25 cellular contexts compared by ENCODE assay signal in the genomic region with DNA sequence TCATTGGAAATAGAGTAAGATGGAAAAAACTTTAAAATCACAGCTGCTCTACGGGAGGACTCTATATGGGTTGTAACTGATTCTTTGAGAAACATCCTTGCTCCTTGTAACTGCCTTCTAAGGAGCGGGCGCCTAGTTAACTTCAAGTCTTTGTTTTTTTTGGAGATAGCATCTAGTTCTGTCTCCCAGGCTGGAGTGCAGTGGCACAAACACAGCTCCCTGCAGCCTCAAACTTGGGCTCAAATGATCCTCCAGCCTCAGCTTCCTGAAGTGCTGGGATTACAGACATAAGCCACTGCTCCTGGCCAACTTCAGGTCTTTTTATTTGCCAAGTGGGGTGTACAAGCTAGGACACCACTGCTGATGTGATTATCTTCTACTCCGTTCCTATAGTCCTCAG.
"Had no signal": no experiment of that assay in that cellular context is flagged by ENCODE, and none has a peak within 500 bp of the region (broad histone marks: within the 10 kb centered on the region; RNA-seq: fewer than 3 reads in every experiment).

No MANE protein-coding gene starts in this region.

- ATAC-seq: effector memory CD8-positive, alpha-beta T cell; esophagus mucosa; gastrocnemius medialis; heart right ventricle; left cardiac atrium; left lung; left ventricle myocardium superior; lower lobe of right lung; mucosa of descending colon had no signal

- DNase-seq: colonic mucosa; cortex of kidney; effector CD8-positive, alpha-beta T cell; effector memory CD8-positive, alpha-beta T cell; endodermal cell; erythroblast; esophagus squamous epithelium; foreskin fibroblast; foreskin melanocyte; gastrocnemius medialis; glutamatergic neuron; head of caudate nucleus; heart right ventricle; hippocampal formation; left cardiac atrium; left lung; left ventricle myocardium superior; lower lobe of right lung; mesenchymal stem cell; mucosa of descending colon; naive B cell had no signal

- H3K4me1 ChIP-seq: colonic mucosa, esophagus squamous epithelium, gastrocnemius medialis, heart right ventricle, left lung, lower lobe of right lung had no signal

- H3K27me3 ChIP-seq: colonic mucosa, esophagus squamous epithelium, gastrocnemius medialis, heart right ventricle, left lung had no signal

- H3K9me3 ChIP-seq: colonic mucosa, esophagus squamous epithelium, gastrocnemius medialis, heart right ventricle, left lung, lower lobe of right lung, mucosa of descending colon had no signal

- H3K4me3 ChIP-seq: colonic mucosa, esophagus squamous epithelium, gastrocnemius medialis, heart right ventricle, left lung, lower lobe of right lung, mucosa of descending colon had no signal

- H3K36me3 ChIP-seq: colonic mucosa, esophagus squamous epithelium, gastrocnemius medialis, left lung, lower lobe of right lung had no signal

- FAIRE-seq: endometrium, keratinocyte had no signal

- H3K27ac ChIP-seq: colonic mucosa, epithelial cell of prostate, esophagus squamous epithelium, gastrocnemius medialis, heart right ventricle, left lung, lower lobe of right lung had no signal
